10 cellular contexts compared by ENCODE assay signal in genomic region chr4:37758226-37758625, GRCh38.
DNase-seq lines count a peak whose midpoint lies in the region; ATAC-seq, FAIRE-seq and TF ChIP-seq lines count a peak whose summit lies in the region.
"Had no signal": no experiment of that assay in that cellular context is flagged by ENCODE, and none has a peak within 500 bp of the region (broad histone marks: within the 10 kb centered on the region; RNA-seq: fewer than 3 reads in every experiment).

No MANE protein-coding gene starts in this region.

- H3K4me1 Mint-ChIP-seq in activated naive CD4-positive, alpha-beta T cell treated with anti-CD3 and anti-CD28 coated beads, Interleukin-2, amount 50 U/mL, for 24 hours: peaks cover 19% of the 10 kb centered on the region

- H3K4me2 ChIP-seq in mammary epithelial cell (ENCODE audit: insufficient read depth, low read depth, low read length): no peak overlapping the region
- H3K4me2 ChIP-seq in HepG2 (ENCODE audit: low read depth, low read length): peak overlapping the region; percentile 25
- H3K4me2 ChIP-seq in smooth muscle cell: no peak overlapping the region

- no peak overlapping the region for H3K9ac ChIP-seq in mammary epithelial cell (ENCODE audit: insufficient read depth, low read length)
- no peak overlapping the region for H3K9ac ChIP-seq in HepG2 (ENCODE audit: insufficient read depth, low read depth, low read length)
- H3K9ac ChIP-seq in smooth muscle cell (ENCODE audit: low read depth): no peak overlapping the region

- H3K27ac Mint-ChIP-seq in activated naive CD4-positive, alpha-beta T cell treated with anti-CD3 and anti-CD28 coated beads, Interleukin-2, amount 50 U/mL, for 24 hours: peak overlapping the region; percentile 23
- H3K27ac Mint-ChIP-seq: T-helper 2 cell treated with Interferon-gamma antibody and Interleukin-4, amounts not matched to agents 5 μg/mL and 100 μg/mL, for 36 hours had no signal

- H3K4me3 Mint-ChIP-seq in activated naive CD4-positive, alpha-beta T cell treated with anti-CD3 and anti-CD28 coated beads, Interleukin-2, amount 50 U/mL, for 24 hours: no peak overlapping the region
- H3K4me3 Mint-ChIP-seq: T-helper 2 cell treated with Interferon-gamma antibody and Interleukin-4, amounts not matched to agents 5 μg/mL and 100 μg/mL, for 36 hours had no signal

- TF ChIP-seq POLR2A in HepG2 (IDR thresholded peaks at IDR 0.05; ENCODE audit: insufficient read depth in 1 of 2, low read depth in 2 of 2, low read length in 2 of 2): no peak
- no peak for TF ChIP-seq POLR2A in GM18505 (IDR thresholded peaks at IDR 0.05; ENCODE audit: borderline replicate concordance, extremely low read depth, insufficient read depth, insufficient read length)

- no peak overlapping the region for H3K27ac ChIP-seq in mammary epithelial cell (ENCODE audit: insufficient read depth, low read depth, low read length)
- no peak overlapping the region for H3K27ac ChIP-seq in HepG2 (ENCODE audit: extremely low read length, insufficient read depth, low read length)
- H3K27ac ChIP-seq in upper lobe of right lung: peak overlapping the region; percentile 81
- no peak overlapping the region for H3K27ac ChIP-seq in smooth muscle cell (ENCODE audit: low read depth)

- H2AFZ ChIP-seq in mammary epithelial cell (ENCODE audit: low read depth, low read length) (no peak overlapping the region), HepG2 (ENCODE audit: low read length) (no peak overlapping the region), smooth muscle cell (ENCODE audit: low read depth) (no peak overlapping the region)

- no peaks in the 10 kb centered on the region for H4K20me1 ChIP-seq in mammary epithelial cell (ENCODE audit: insufficient read depth, low read length)
- no peaks in the 10 kb centered on the region for H4K20me1 ChIP-seq in HepG2 (ENCODE audit: insufficient read depth, low read length)
- H4K20me1 ChIP-seq in smooth muscle cell (ENCODE audit: low read depth): no peaks in the 10 kb centered on the region

- CTCF ChIA-PET in mammary epithelial cell (lab: Charles Lee; ENCODE audit: low non-redundant PET) (interaction anchor here (0.6 kb wide), 1 partner anchor 22 kb away, joined by 3 read pairs; no protein-coding TSS in a partner anchor), HepG2 (lab: Yijun Ruan, JAX; ENCODE audit: low intra/inter-chr PET ratio, low total read pairs) (no interaction called here)

- TF ChIP-seq CTCF in mammary epithelial cell (conservative IDR thresholded peaks at IDR 0.05 in 1 of 2, IDR thresholded peaks at IDR 0.05 in 1 of 2; ENCODE audit: extremely low read depth in 1 of 2, insufficient read depth in 1 of 2, low read depth in 1 of 2, low read length in 2 of 2) (no peak), HepG2 (CRISPR knock-in tag; IDR thresholded peaks at IDR 0.05) (no peak), upper lobe of right lung (IDR thresholded peaks at IDR 0.05) (no peak), smooth muscle cell (IDR thresholded peaks at IDR 0.05; ENCODE audit: borderline replicate concordance, insufficient read depth, poor library complexity, severe bottlenecking) (no peak)

- no peaks in the 10 kb centered on the region for H3K27me3 ChIP-seq in mammary epithelial cell (ENCODE audit: insufficient read depth, low read length)
- H3K27me3 ChIP-seq in HepG2 (ENCODE audit: control insufficient read depth in 1 of 2, insufficient read depth in 2 of 2, low read length in 2 of 2): no peaks in the 10 kb centered on the region
- H3K27me3 ChIP-seq in upper lobe of right lung: no peaks in the 10 kb centered on the region
- no peaks in the 10 kb centered on the region for H3K27me3 ChIP-seq in smooth muscle cell (ENCODE audit: low read depth)

- peaks cover 10% of the 10 kb centered on the region for H3K4me1 ChIP-seq in mammary epithelial cell (ENCODE audit: insufficient read depth, low read length)
- peaks cover 48% of the 10 kb centered on the region for H3K4me1 ChIP-seq in HepG2 (ENCODE audit: insufficient read depth, low read length)
- H3K4me1 ChIP-seq in upper lobe of right lung: peaks cover 23% of the 10 kb centered on the region
- no peaks in the 10 kb centered on the region for H3K4me1 ChIP-seq in smooth muscle cell (ENCODE audit: low read depth)

- TF ChIP-seq EP300 in HepG2 (IDR thresholded peaks at IDR 0.05; ENCODE audit: low read depth in 2 of 2, low read length in 2 of 2) (peak in 1 of 2 experiments; percentile 57; a peak in 1 of 4 replicates), HepG2 (CRISPR knock-in tag; IDR thresholded peaks at IDR 0.05; ENCODE audit: borderline replicate concordance) (no peak)

- POLR2A ChIA-PET in HepG2 (lab: Yijun Ruan, JAX): no interaction called here

- in situ Hi-C loops in mammary epithelial cell (cut with MboI; ENCODE audit: low sequenced_read_pairs in 2 of 2) (no loop called here), HepG2 (cut with HindIII; ENCODE audit: extremely low pct_ligation_motif_present, low pct_unique_long_range_greater_than_20kb) (no loop called here)

- peak; percentile 64 for FAIRE-seq in HepG2 (lab: Jason Lieb, UNC)

- no peaks in the 10 kb centered on the region for H3K9me3 Mint-ChIP-seq in activated naive CD4-positive, alpha-beta T cell treated with anti-CD3 and anti-CD28 coated beads, Interleukin-2, amount 50 U/mL, for 24 hours
- H3K9me3 Mint-ChIP-seq: T-helper 2 cell treated with Interferon-gamma antibody and Interleukin-4, amounts not matched to agents 5 μg/mL and 100 μg/mL, for 36 hours had no signal

- intact Hi-C loops in mammary epithelial cell (cut with micrococcal nuclease) (no loop called here), HepG2 (cut with micrococcal nuclease; ENCODE audit: unreplicated experiment) (no loop called here), upper lobe of right lung (cut with DNase I) (no loop called here)

- no peak for DNase-seq in activated naive CD4-positive, alpha-beta T cell treated with anti-CD3 and anti-CD28 coated beads, Interleukin-2, amount 50 U/mL, for 16 hours
- DNase-seq in mammary epithelial cell (peak; percentile 76), HepG2 (ENCODE audit: low spot score) (peak; percentile 44), upper lobe of right lung (no peak), NCI-H2171 treated with DMSO at 0.1 percent for 48 hours (lab: John Stamatoyannopoulos, UW) (no peak), smooth muscle cell (lab: John Stamatoyannopoulos, UW; ENCODE audit: unreplicated experiment) (no peak)
- DNase-seq: NCI-H2081 treated with DMSO at 0.1 percent for 48 hours had no signal

- no peaks in the 10 kb centered on the region for H3K27me3 Mint-ChIP-seq in activated naive CD4-positive, alpha-beta T cell treated with anti-CD3 and anti-CD28 coated beads, Interleukin-2, amount 50 U/mL, for 24 hours

- TF ChIP-seq RAD21 in HepG2 (CRISPR knock-in tag; IDR thresholded peaks at IDR 0.05): no peak

- ATAC-seq in HepG2: peak; percentile 69
- ATAC-seq in upper lobe of right lung: peak; percentile 77
- no peak for ATAC-seq in GM18505 (IDR thresholded peaks at IDR 0.05; ENCODE audit: unreplicated experiment)

- H3K36me3 Mint-ChIP-seq in activated naive CD4-positive, alpha-beta T cell treated with anti-CD3 and anti-CD28 coated beads, Interleukin-2, amount 50 U/mL, for 24 hours: no peaks in the 10 kb centered on the region

- H3K4me3 ChIP-seq in mammary epithelial cell (replicated peaks in 1 of 3; ENCODE audit: insufficient read depth in 1 of 3, low read depth in 2 of 3, low read length in 3 of 3) (no peak overlapping the region), HepG2 (replicated peaks in 1 of 3; ENCODE audit: insufficient read depth in 1 of 3, low read depth in 2 of 3, low read length in 3 of 3) (no peak overlapping the region; a peak in 1 of 6 replicates), upper lobe of right lung (no peak overlapping the region), smooth muscle cell (no peak overlapping the region)

- H3K9me3 ChIP-seq in mammary epithelial cell (replicated peaks; ENCODE audit: insufficient read depth, low read length) (no peaks in the 10 kb centered on the region), HepG2 (ENCODE audit: low read length) (no peaks in the 10 kb centered on the region), upper lobe of right lung (no peaks in the 10 kb centered on the region), smooth muscle cell (replicated peaks; ENCODE audit: low read depth) (no peaks in the 10 kb centered on the region)

- dilution Hi-C loops in mammary epithelial cell (cut with HindIII; ENCODE audit: low sequenced_read_pairs): no loop called here

- BruUV-seq in mammary epithelial cell (replicated peaks; lab: Mats Ljungman, UMichigan) (no TSS peak), HepG2 (replicated peaks; lab: Mats Ljungman, UMichigan) (no TSS peak)

- no peaks in the 10 kb centered on the region for H3K36me3 ChIP-seq in mammary epithelial cell (ENCODE audit: insufficient read depth, low read length)
- H3K36me3 ChIP-seq in HepG2 (replicated peaks in 1 of 2; ENCODE audit: control insufficient read depth in 1 of 2, insufficient read depth in 2 of 2, low read length in 2 of 2): no peaks in the 10 kb centered on the region
- no peaks in the 10 kb centered on the region for H3K36me3 ChIP-seq in upper lobe of right lung
- no peaks in the 10 kb centered on the region for H3K36me3 ChIP-seq in smooth muscle cell (ENCODE audit: low read depth)

- 83% methylated on average over 1 of the region's 1 CpG for WGBS in mammary epithelial cell (ENCODE audit: low coverage, missing lambda C conversion rate)
- WGBS in HepG2 (ENCODE audit: low lambda C conversion rate): 16% methylated on average over 1 of the region's 1 CpG
- WGBS in smooth muscle cell (ENCODE audit: low lambda C conversion rate): 96% methylated on average over 1 of the region's 1 CpG

- H3K79me2 ChIP-seq in mammary epithelial cell (ENCODE audit: insufficient read depth, low read length) (no peaks in the 10 kb centered on the region), HepG2 (ENCODE audit: insufficient read depth, low read length) (no peaks in the 10 kb centered on the region), smooth muscle cell (ENCODE audit: low read depth) (no peaks in the 10 kb centered on the region)

- no peaks in the 10 kb centered on the region for H3F3A ChIP-seq in smooth muscle cell (ENCODE audit: low read depth)

TF ChIP-seq in HepG2, 621 proteins besides CTCF, POLR2A, EP300 and RAD21 (continues in another document):
- no peak for TF ChIP-seq GRHL1 (CRISPR knock-in tag; conservative IDR thresholded peaks at IDR 0.05)
- TF ChIP-seq FOXP1 (IDR thresholded peaks at IDR 0.05): no peak
- TF ChIP-seq FOXP1 (CRISPR knock-in tag; IDR thresholded peaks at IDR 0.05): 0 out of 2 replicates have a peak, but pooled peaks have one; percentile 15

Comparison
In these comparisons a context has a peak if more than half of its experiments do, and no peak if none do; other contexts are left out.
1. DNase-seq: peak in mammary epithelial cell (single experiment) and HepG2 (single experiment); none in activated naive CD4-positive, alpha-beta T cell treated with anti-CD3 and anti-CD28 coated beads, Interleukin-2, amount 50 U/mL, for 16 hours (single experiment), upper lobe of right lung (single experiment), NCI-H2171 treated with DMSO at 0.1 percent for 48 hours (single experiment) and smooth muscle cell (single experiment).